22 cellular contexts compared by ENCODE assay signal in genomic region chr6:169972736-169973135, GRCh38.
"Had no signal": no experiment of that assay in that cellular context is flagged by ENCODE, and none has a peak within 500 bp of the region (broad histone marks: within the 10 kb centered on the region; RNA-seq: fewer than 3 reads in every experiment).

No MANE protein-coding gene starts in this region.

- H3K36me3 Mint-ChIP-seq: activated naive CD8-positive, alpha-beta T cell had no signal

- H3K27ac ChIP-seq: body of pancreas, coronary artery, parathyroid adenoma, skin epidermis, testis had no signal

- H3K4me1 ChIP-seq: parathyroid adenoma, testis had no signal

- ATAC-seq: activated CD4-positive, CD25-positive, alpha-beta regulatory T cell treated with anti-CD3 and anti-CD28 coated beads, Interleukin-2, amount 50 U/mL, for 24 hours; body of pancreas had no signal

- H3K9me3 ChIP-seq: body of pancreas, SK-N-SH, testis had no signal

- H3K27me3 Mint-ChIP-seq: activated naive CD8-positive, alpha-beta T cell had no signal

- H3K27ac Mint-ChIP-seq: activated naive CD8-positive, alpha-beta T cell; nephron progenitor cell; stimulated activated naive CD8-positive, alpha-beta T cell treated with anti-CD3 and anti-CD28 coated beads, Interleukin-15, Interleukin-2, amounts not matched to agents 100 ng/mL and 50 ng/mL, for 24 hours had no signal

- H3K27me3 ChIP-seq: body of pancreas, testis had no signal

- H3K4me3 ChIP-seq: body of pancreas, coronary artery, skin epidermis, testis had no signal

- H3K9me3 Mint-ChIP-seq: stimulated activated naive CD8-positive, alpha-beta T cell treated with anti-CD3 and anti-CD28 coated beads, Interleukin-15, Interleukin-2, amounts not matched to agents 100 ng/mL and 50 ng/mL, for 24 hours had no signal

- DNase-seq: activated CD4-positive, alpha-beta T cell treated with anti-CD3 and anti-CD28 coated beads, Interleukin-2, amount 50 U/mL, for 4 hours; activated gamma-delta T cell treated with Interleukin-2 at 50 U/mL for 16 hours; amniotic stem cell; central memory CD4-positive, alpha-beta T cell; foreskin fibroblast; hypothalamus; kidney glomerular epithelial cell; mesendoderm; nephron progenitor cell; retina; SK-N-SH; stimulated activated CD4-positive, alpha-beta T cell treated with anti-CD3 and anti-CD28 coated beads, Interleukin-4, amount 100 ng/mL, for 4 hours; T-helper 1 cell; T1000; testis had no signal

- H3K4me3 Mint-ChIP-seq: activated naive CD8-positive, alpha-beta T cell; nephron progenitor cell; stimulated activated naive CD8-positive, alpha-beta T cell treated with anti-CD3 and anti-CD28 coated beads, Interleukin-15, Interleukin-2, amounts not matched to agents 100 ng/mL and 50 ng/mL, for 24 hours had no signal
